22 cellular contexts compared by ENCODE assay signal in the genomic region with DNA sequence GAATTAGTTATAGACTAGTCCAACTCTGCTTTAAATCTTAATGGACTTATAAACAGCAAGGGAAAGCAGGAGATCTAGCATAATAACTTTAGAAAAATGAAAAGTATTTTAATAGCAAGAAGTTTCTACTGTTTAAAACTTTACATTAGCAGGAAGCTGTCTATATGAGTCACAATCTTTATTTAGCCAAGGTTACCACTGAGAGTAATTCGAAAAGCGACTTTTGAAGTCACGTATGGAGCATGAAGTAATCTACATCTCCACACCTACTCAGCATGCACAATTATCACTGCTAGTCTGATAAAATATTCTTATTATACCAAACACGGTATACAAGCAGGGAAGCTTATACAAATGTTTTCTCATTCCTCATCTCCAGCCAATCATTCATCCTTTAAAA.
A peak's percentile ranks its signal among the peaks of the same experiment; 100 is the strongest.
DNase-seq lines count a peak whose midpoint lies in the region; ATAC-seq and TF ChIP-seq lines count a peak whose summit lies in the region.
"Had no signal": no experiment of that assay in that cellular context is flagged by ENCODE, and none has a peak within 500 bp of the region (broad histone marks: within the 10 kb centered on the region; RNA-seq: fewer than 3 reads in every experiment).

No MANE protein-coding gene starts in this region.

- H3K4me3 ChIP-seq in A673 (ENCODE audit: low read depth, low read length, poor library complexity, severe bottlenecking) (no peak overlapping the region), PC-3 (ENCODE audit: low read length) (peak overlapping the region; percentile 22; the same call in 1 of the 2 replicates), choroid plexus epithelial cell (ENCODE audit: low read depth, low read length) (no peak overlapping the region), mesenchymal stem cell (ENCODE audit: insufficient read depth in 1 of 2, low read depth in 1 of 2, low read length in 2 of 2) (no peak overlapping the region), upper lobe of left lung (no peak overlapping the region)
- H3K4me3 ChIP-seq: GM12878, GM23248, Peyer's patch had no signal

- H3K4me1 ChIP-seq in A673 (ENCODE audit: insufficient read depth, low read length, poor library complexity, severe bottlenecking) (no peaks in the 10 kb centered on the region), PC-3 (ENCODE audit: insufficient read depth, low read length) (peaks cover 17% of the 10 kb centered on the region), mesenchymal stem cell (ENCODE audit: control insufficient read depth, insufficient read depth, low read depth, low read length) (peaks cover 1% of the 10 kb centered on the region), upper lobe of left lung (no peaks in the 10 kb centered on the region)
- H3K4me1 ChIP-seq: BE2C, Peyer's patch had no signal

- no peaks in the 10 kb centered on the region for H3K79me1 ChIP-seq in mesenchymal stem cell (replicated peaks; ENCODE audit: low read length, poor library complexity, severe bottlenecking)

- no peak overlapping the region for H2BK15ac ChIP-seq in mesenchymal stem cell (ENCODE audit: low read depth, poor library complexity, severe bottlenecking)

- H3K27me3 ChIP-seq in A673 (replicated peaks; ENCODE audit: insufficient read depth, low read depth, low read length, poor library complexity) (no peaks in the 10 kb centered on the region), PC-3 (ENCODE audit: low read length) (no peaks in the 10 kb centered on the region), mesenchymal stem cell (ENCODE audit: control insufficient read depth in 1 of 2, insufficient read depth in 1 of 2, low read length in 2 of 2) (no peaks in the 10 kb centered on the region), upper lobe of left lung (no peaks in the 10 kb centered on the region)
- H3K27me3 ChIP-seq: BE2C, Peyer's patch had no signal

- ATAC-seq in PC-3 (peak; percentile 85), upper lobe of left lung (ENCODE audit: low FRiP score in 2 of 2) (no peak)
- ATAC-seq: GM12878 had no signal

- WGBS in mesenchymal stem cell, result 70% methylated on average over 4 of the region's 4 CpGs
- WGBS in upper lobe of left lung, 2 donors, result 68 to 77% methylated on average over 4 of the region's 4 CpGs

- no peak for TF ChIP-seq POLR2A in upper lobe of left lung (IDR thresholded peaks at IDR 0.05)

- H3K14ac ChIP-seq in mesenchymal stem cell (ENCODE audit: low read length in 2 of 2), result no peak overlapping the region

- no TSS peak for BruUV-seq in A673 (replicated peaks; lab: Mats Ljungman, UMichigan)
- BruUV-seq in PC-3 (replicated peaks; lab: Mats Ljungman, UMichigan), result TSS peak; percentile 20

- no peaks in the 10 kb centered on the region for H4K20me1 ChIP-seq in PC-3 (ENCODE audit: low read length)

- DNase-seq in A673 (ENCODE audit: low spot score) (peak; percentile 13), PC-3 (peak; percentile 53), choroid plexus epithelial cell (ENCODE audit: low read depth) (peak; percentile 39), mesenchymal stem cell (peak; percentile 5), GM10248 (ENCODE audit: extremely low spot score) (no peak), NCI-H2107 (lab: John Stamatoyannopoulos, UW) (no peak), RWPE1 (ENCODE audit: low spot score) (no peak), upper lobe of left lung (no peak)
- DNase-seq: BE2C, GM23248, H9, NCI-H1105, NCI-H146, NCI-H2029, NCI-H226, NCI-H510A treated with DMSO at 0.1 percent for 48 hours, NCI-H774, Peyer's patch, Right ventricle myocardium superior had no signal

- no peaks in the 10 kb centered on the region for H3F3A ChIP-seq in PC-3 (ENCODE audit: low read length, unreplicated experiment)

- intact Hi-C loops in A673 (cut with micrococcal nuclease; ENCODE audit: unreplicated experiment), result no loop called here
- intact Hi-C loops in PC-3 (cut with micrococcal nuclease), result no loop called here

- H3K27ac ChIP-seq in A673 (ENCODE audit: low read depth, low read length, poor library complexity, severe bottlenecking) (no peak overlapping the region), PC-3 (ENCODE audit: low read length) (peak overlapping the region; percentile 70), mesenchymal stem cell (ENCODE audit: low read length, poor library complexity, severe bottlenecking) (no peak overlapping the region), RWPE1 (no peak overlapping the region), upper lobe of left lung (no peak overlapping the region)
- H3K27ac ChIP-seq: GM23248, HL-60, KMS-11, Peyer's patch had no signal

- H4K91ac ChIP-seq in mesenchymal stem cell (ENCODE audit: low read length), result no peak overlapping the region

- H3K4me2 ChIP-seq in PC-3 (ENCODE audit: low read length), result peak overlapping the region; percentile 53
- H3K4me2 ChIP-seq in mesenchymal stem cell (ENCODE audit: low read length, poor library complexity, severe bottlenecking), result no peak overlapping the region
- H3K4me2 ChIP-seq: KMS-11 had no signal

- H3K18ac ChIP-seq in mesenchymal stem cell (ENCODE audit: low read depth in 1 of 2, low read length in 2 of 2), result no peak overlapping the region

- H2BK5ac ChIP-seq in mesenchymal stem cell (ENCODE audit: low read depth, low read length, poor library complexity, severe bottlenecking), result no peak overlapping the region

- H2AFZ ChIP-seq in PC-3 (ENCODE audit: low read length), result peak overlapping the region; percentile 56; the same call in 1 of the 2 replicates
- no peak overlapping the region for H2AFZ ChIP-seq in mesenchymal stem cell (ENCODE audit: low read depth, low read length)
- H2AFZ ChIP-seq: GM23248 had no signal

- H3K9ac ChIP-seq in PC-3 (ENCODE audit: low read length), result no peak overlapping the region
- no peak overlapping the region for H3K9ac ChIP-seq in mesenchymal stem cell (ENCODE audit: low read length)
- H3K9ac ChIP-seq: GM23248, KMS-11 had no signal

- H4K8ac ChIP-seq in mesenchymal stem cell (ENCODE audit: low read length), result no peak overlapping the region

- no peak overlapping the region for H2BK120ac ChIP-seq in mesenchymal stem cell (ENCODE audit: low read depth, low read length)

- no peak overlapping the region for H2AK5ac ChIP-seq in mesenchymal stem cell (ENCODE audit: low read length, severe bottlenecking)

- no peak for TF ChIP-seq CTCF in A673 (conservative IDR thresholded peaks at IDR 0.05; ENCODE audit: low read depth, low read length)
- TF ChIP-seq CTCF in PC-3 (conservative IDR thresholded peaks at IDR 0.05; ENCODE audit: low read depth, low read length), result no peak
- no peak for TF ChIP-seq CTCF in choroid plexus epithelial cell (conservative IDR thresholded peaks at IDR 0.05; ENCODE audit: low read depth, low read length)
- no peak for TF ChIP-seq CTCF in GM10248 (IDR thresholded peaks at IDR 0.05; ENCODE audit: control extremely low read depth, extremely low read depth, low read depth, missing control alignments)
- no peak for TF ChIP-seq CTCF in RWPE1 (conservative IDR thresholded peaks at IDR 0.05; ENCODE audit: low read depth)
- TF ChIP-seq CTCF in upper lobe of left lung (IDR thresholded peaks at IDR 0.05), result no peak

- TF ChIP-seq EP300 in upper lobe of left lung (IDR thresholded peaks at IDR 0.05), result no peak

- no peak overlapping the region for H3K4ac ChIP-seq in mesenchymal stem cell (ENCODE audit: low read depth in 1 of 2, low read length in 2 of 2)

- no peaks in the 10 kb centered on the region for H3K36me3 ChIP-seq in A673 (ENCODE audit: insufficient read depth, low read length, poor library complexity, severe bottlenecking)
- H3K36me3 ChIP-seq in PC-3 (ENCODE audit: low read depth, low read length), result no peaks in the 10 kb centered on the region
- no peaks in the 10 kb centered on the region for H3K36me3 ChIP-seq in mesenchymal stem cell (ENCODE audit: control insufficient read depth in 1 of 2, insufficient read depth in 2 of 2, low read depth in 1 of 2, low read length in 2 of 2)
- no peaks in the 10 kb centered on the region for H3K36me3 ChIP-seq in upper lobe of left lung
- H3K36me3 ChIP-seq: BE2C, Peyer's patch had no signal

- POLR2A ChIA-PET in A673 (lab: Charles Lee; ENCODE audit: low non-redundant PET) (no interaction called here), PC-3 (lab: Charles Lee; ENCODE audit: unreplicated experiment) (no interaction called here), GM10248 (lab: Yijun Ruan, JAX) (no interaction called here), RWPE1 (lab: Yijun Ruan, JAX; ENCODE audit: low non-redundant PET) (no interaction called here)

- no peak overlapping the region for H2BK12ac ChIP-seq in mesenchymal stem cell (ENCODE audit: low read length in 2 of 2)

- no peaks in the 10 kb centered on the region for H3K9me2 ChIP-seq in PC-3 (replicated peaks; ENCODE audit: low read length)

- H3K23ac ChIP-seq in mesenchymal stem cell (ENCODE audit: low read length in 2 of 2), result no peak overlapping the region

- H3K79me2 ChIP-seq in PC-3 (ENCODE audit: low read length), result no peaks in the 10 kb centered on the region

- CTCF ChIA-PET in A673 (lab: Charles Lee), result no interaction called here
- CTCF ChIA-PET in PC-3 (lab: Charles Lee), result no interaction called here
- CTCF ChIA-PET in GM10248 (lab: Yijun Ruan, JAX), result no interaction called here
- CTCF ChIA-PET in RWPE1 (lab: Yijun Ruan, JAX), result no interaction called here

- no peaks in the 10 kb centered on the region for H3K9me3 ChIP-seq in A673 (ENCODE audit: low read depth, low read length, poor library complexity, severe bottlenecking)
- peaks cover 3% of the 10 kb centered on the region; the same call in 1 of the 2 replicates for H3K9me3 ChIP-seq in PC-3 (ENCODE audit: low read length)
- H3K9me3 ChIP-seq in mesenchymal stem cell (ENCODE audit: control insufficient read depth, low read length), result peaks cover 21% of the 10 kb centered on the region
- H3K9me3 ChIP-seq in upper lobe of left lung, result no peaks in the 10 kb centered on the region
- H3K9me3 ChIP-seq: BE2C, Peyer's patch had no signal

Comparison
In these comparisons a context has a peak if more than half of its experiments do, and no peak if none do; other contexts are left out.
1. DNase-seq: peak in A673 (single experiment), PC-3 (single experiment), choroid plexus epithelial cell (single experiment) and mesenchymal stem cell (single experiment); none in GM10248 (single experiment), NCI-H2107 (single experiment), RWPE1 (single experiment) and upper lobe of left lung (0 of 2).